In the genomic region with DNA sequence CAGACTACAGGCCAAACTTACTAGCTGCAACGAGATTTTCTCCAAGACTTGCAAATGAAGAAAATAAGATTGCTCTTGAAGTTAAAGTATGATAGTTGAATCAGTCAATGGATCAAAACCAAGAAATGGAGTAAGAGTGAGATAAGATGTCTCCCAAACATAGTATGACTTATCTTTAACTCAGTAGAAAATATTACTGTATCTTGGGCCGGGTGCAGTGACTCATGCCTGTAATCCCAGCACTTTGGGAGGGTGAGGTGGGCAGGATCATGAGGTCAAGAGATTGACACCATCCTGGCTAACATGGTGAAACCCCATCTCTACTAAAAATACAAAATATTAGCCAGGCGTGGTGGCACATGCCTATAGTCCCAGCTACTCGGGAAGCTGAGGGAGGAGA, we compare ENCODE assay signal across 8 cellular contexts.
DNase-seq lines count a peak whose midpoint lies in the region; ATAC-seq and TF ChIP-seq lines count a peak whose summit lies in the region.
"Not testable (repeated sequence)": the region's sequence is repeated elsewhere in the genome, so short reads cannot be mapped to it uniquely, and the experiment has no call there.

No MANE protein-coding gene starts in this region.

- not testable (repeated sequence) for H3K27me3 ChIP-seq in BLaER1 treated with 17β-estradiol and CSF1 and Interleukin-3, amounts not matched to agents 10 nM and 100 nM; HCT116 (ENCODE audit: insufficient read depth, low read length); MG63; foreskin keratinocyte; skeletal muscle satellite cell (ENCODE audit: control insufficient read depth, insufficient read depth, low read length)

- peaks cover 41 to 78% (median 63%) of the 10 kb centered on the region in 10 experiments for H3K4me1 ChIP-seq in BLaER1 treated with 17β-estradiol and CSF1 and Interleukin-3, amounts not matched to agents 10 nM and 100 nM
- peaks cover 64 to 100% of the 10 kb centered on the region in 2 experiments for H3K4me1 ChIP-seq in HCT116 (ENCODE audit: control insufficient read depth in 1 of 2, insufficient read depth in 2 of 2, low read length in 2 of 2)
- peaks cover 54% of the 10 kb centered on the region for H3K4me1 ChIP-seq in foreskin keratinocyte
- H3K4me1 ChIP-seq in skeletal muscle satellite cell (ENCODE audit: control insufficient read depth, insufficient read depth, low read length), result peaks cover 87% of the 10 kb centered on the region

- H3K27ac ChIP-seq in BLaER1 treated with 17β-estradiol and CSF1 and Interleukin-3, amounts not matched to agents 10 nM and 100 nM, result peak overlapping the region in 10 of 11 experiments; percentile 76 to 98 (median 92); a peak in 18 of 22 replicates
- peak overlapping the region; percentile 66 for H3K27ac ChIP-seq in HCT116 (ENCODE audit: low read depth, low read length)
- peak overlapping the region; percentile 81 for H3K27ac ChIP-seq in foreskin keratinocyte

- H3K36me3 ChIP-seq in BLaER1 treated with 17β-estradiol and CSF1 and Interleukin-3, amounts not matched to agents 10 nM and 100 nM; HCT116 (ENCODE audit: control insufficient read depth in 1 of 2, insufficient read depth in 2 of 2, low read length in 2 of 2); MG63; skeletal muscle satellite cell (ENCODE audit: insufficient read depth, low read length): not testable (repeated sequence)

- RAD21 ChIA-PET in HCT116 (lab: Charles Lee; ENCODE audit: low non-redundant PET in 1 of 2, low total read pairs in 2 of 2, uncharacterized antibody in 2 of 2, unreplicated experiment in 2 of 2), result not testable (repeated sequence)

- not testable (repeated sequence) for H3K4me3 ChIP-seq in BLaER1 treated with 17β-estradiol and CSF1 and Interleukin-3, amounts not matched to agents 10 nM and 100 nM; HCT116 (replicated peaks in 1 of 2; ENCODE audit: low read depth in 1 of 2, low read length in 2 of 2); MG63; epithelial cell of esophagus (ENCODE audit: low read length); skeletal muscle satellite cell (ENCODE audit: low read length)

- DNase-seq in HCT116 (ENCODE audit: low read depth, low spot score) (peak; percentile 56), MG63 (peak; percentile 75), RPMI7951 (ENCODE audit: low read depth) (peak; percentile 83), amniotic stem cell (lab: John Stamatoyannopoulos, UW) (peak; percentile 9), epithelial cell of esophagus (ENCODE audit: low read depth) (peak; percentile 89), foreskin keratinocyte (peak; percentile 81 to 93)

- CTCF ChIA-PET in HCT116 (lab: Charles Lee), result interaction anchor here (0.7 to 1.9 kb wide), 2 partner anchors 18 to 237 kb away, joined by 3 to 7 read pairs; no protein-coding TSS in a partner anchor

- peak overlapping the region in 9 of 11 experiments; percentile 70 to 82 (median 79); a peak in 10 of 22 replicates for H3K9ac ChIP-seq in BLaER1 treated with 17β-estradiol and CSF1 and Interleukin-3, amounts not matched to agents 10 nM and 100 nM
- peak overlapping the region; percentile 26; the same call in 1 of the 2 replicates for H3K9ac ChIP-seq in HCT116 (ENCODE audit: low read length)
- H3K9ac ChIP-seq in skeletal muscle satellite cell (ENCODE audit: low read depth, low read length), result not testable (repeated sequence)

- not testable (repeated sequence) for TF ChIP-seq CTCF in HCT116 (IDR thresholded peaks at IDR 0.05 in 2 of 3, conservative IDR thresholded peaks at IDR 0.05 in 1 of 3; ENCODE audit: borderline replicate concordance in 1 of 3, insufficient read depth in 1 of 3, low read depth in 2 of 3, low read length in 2 of 3); epithelial cell of esophagus (IDR thresholded peaks at IDR 0.05; ENCODE audit: insufficient read depth, low read depth, low read length, missing control alignments); foreskin keratinocyte (conservative IDR thresholded peaks at IDR 0.05)

- H3K4me2 ChIP-seq in BLaER1 treated with 17β-estradiol and CSF1 and Interleukin-3, amounts not matched to agents 10 nM and 100 nM, result peak overlapping the region in 10 of 11 experiments; percentile 66 to 82 (median 75); a peak in 19 of 22 replicates
- H3K4me2 ChIP-seq in HCT116 (ENCODE audit: low read length) (peak overlapping the region; percentile 64), skeletal muscle satellite cell (ENCODE audit: low read length) (peak overlapping the region; percentile 37)

- intact Hi-C loops in HCT116 (cut with micrococcal nuclease), result loop anchor here (5.0 kb wide), 1 partner anchor 168 kb away; no protein-coding TSS in a partner anchor

- peak; percentile 57 for ATAC-seq in HCT116
- ATAC-seq in foreskin keratinocyte, result peak; percentile 72

- not testable (repeated sequence) for H2AFZ ChIP-seq in HCT116 (ENCODE audit: low read depth, low read length, poor library complexity, severe bottlenecking)

- peaks cover 23 to 46% (median 36%) of the 10 kb centered on the region in 11 experiments; a peak in 21 of 22 replicates for H3K9me3 ChIP-seq in BLaER1 treated with 17β-estradiol and CSF1 and Interleukin-3, amounts not matched to agents 10 nM and 100 nM (replicated peaks in 1 of 11)
- H3K9me3 ChIP-seq in HCT116 (ENCODE audit: control insufficient read depth in 1 of 2, insufficient read depth in 1 of 2, low read depth in 1 of 2, low read length in 2 of 2); MG63; skeletal muscle satellite cell (replicated peaks; ENCODE audit: low read length): not testable (repeated sequence)

- peaks cover 72% of the 10 kb centered on the region for H3K79me2 ChIP-seq in HCT116 (ENCODE audit: insufficient read depth, low read length)

- H4K20me1 ChIP-seq in BLaER1 treated with 17β-estradiol and CSF1 and Interleukin-3, amounts not matched to agents 10 nM and 100 nM; HCT116 (ENCODE audit: insufficient read depth): not testable (repeated sequence)

- POLR2A ChIA-PET in HCT116 (lab: Charles Lee), result interaction anchor here (0.7 to 1.2 kb wide), 3 partner anchors 211 to 690 kb away, joined by 4 to 6 read pairs (median 4); no protein-coding TSS in a partner anchor

- not testable (repeated sequence) for BruUV-seq in HCT116 (replicated peaks; lab: Mats Ljungman, UMichigan)

- TF ChIP-seq POLR2A in HCT116 (IDR thresholded peaks at IDR 0.05; ENCODE audit: borderline replicate concordance, extremely low read depth, insufficient read depth, insufficient read length), result not testable (repeated sequence)

- H3K9me2 ChIP-seq in HCT116 (ENCODE audit: insufficient read depth), result not testable (repeated sequence)

- peak; percentile 21; the same call in 1 of the 2 replicates for TF ChIP-seq RAD21 in HCT116 (IDR thresholded peaks at IDR 0.05; ENCODE audit: low read depth)

TF ChIP-seq in HCT116, 20 proteins besides CTCF, POLR2A, EP300 and RAD21:
- TF ChIP-seq, protein P1, sequence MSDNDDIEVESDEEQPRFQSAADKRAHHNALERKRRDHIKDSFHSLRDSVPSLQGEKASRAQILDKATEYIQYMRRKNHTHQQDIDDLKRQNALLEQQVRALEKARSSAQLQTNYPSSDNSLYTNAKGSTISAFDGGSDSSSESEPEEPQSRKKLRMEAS (IDR thresholded peaks at IDR 0.05), result peak; percentile 60
- TF ChIP-seq SP1 (IDR thresholded peaks at IDR 0.05; ENCODE audit: low read depth) (peak; percentile 85), CBX3 (IDR thresholded peaks at IDR 0.05; ENCODE audit: low read depth) (peak; percentile 64; the same call in 1 of the 2 replicates), JUND (IDR thresholded peaks at IDR 0.05) (peak; percentile 84), FOSL1 (IDR thresholded peaks at IDR 0.05; ENCODE audit: low read depth) (peak; percentile 93), SRF (IDR thresholded peaks at IDR 0.05; ENCODE audit: low read depth) (peak; percentile 70), CEBPB (IDR thresholded peaks at IDR 0.05; ENCODE audit: low read depth) (peak; percentile 37; the same call in 1 of the 2 replicates), EGR1 (IDR thresholded peaks at IDR 0.05; ENCODE audit: low read depth) (0 out of 2 replicates have a peak, but pooled peaks have one; percentile 20)
TF ChIP-seq in HCT116: peak in this region for 8; not testable (repeated sequence) for 12.

Comparison
In these comparisons a context has a peak if more than half of its experiments do, and no peak if none do; other contexts are left out.
1. DNase-seq: peak in every context shown above with its lines; median percentile 89 in epithelial cell of esophagus; 87 in foreskin keratinocyte; 83 in RPMI7951; 75 in MG63; 56 in HCT116; 9 in amniotic stem cell.